In genomic region chr6:105091140-105091829, GRCh38 we compare ENCODE assay signal across 16 cellular contexts.
"Had no signal": no experiment of that assay in that cellular context is flagged by ENCODE, and none has a peak within 500 bp of the region (broad histone marks: within the 10 kb centered on the region; RNA-seq: fewer than 3 reads in every experiment).

No MANE protein-coding gene starts in this region.

- H3K27me3 ChIP-seq: colonic mucosa, right atrium auricular region, suprapubic skin had no signal

- H3K4me1 ChIP-seq: colonic mucosa, parathyroid adenoma, right atrium auricular region, suprapubic skin had no signal

- H3K27ac ChIP-seq: colonic mucosa, parathyroid adenoma, right atrium auricular region, suprapubic skin had no signal

- H3K36me3 ChIP-seq: colonic mucosa, right atrium auricular region, suprapubic skin had no signal

- H3K79me2 ChIP-seq: parathyroid adenoma had no signal

- H3K9ac ChIP-seq: parathyroid adenoma had no signal

- H3K9me3 ChIP-seq: colonic mucosa, right atrium auricular region, suprapubic skin had no signal

- H3K4me3 ChIP-seq: colonic mucosa, lung, right atrium auricular region, suprapubic skin had no signal

- H2AFZ ChIP-seq: parathyroid adenoma had no signal

- DNase-seq: activated CD4-positive, alpha-beta T cell treated with anti-CD3 and anti-CD28 coated beads, Interleukin-2, amount 10 ng/mL, durations not matched to agents 7 days and 5 days; activated CD8-positive, alpha-beta memory T cell treated with anti-CD3 and anti-CD28 coated beads, Interleukin-2, amount 50 U/mL, for 48 hours; activated naive CD8-positive, alpha-beta T cell treated with anti-CD3 and anti-CD28 coated beads for 36 hours; activated T-cell treated with anti-CD3 and anti-CD28 coated beads, Interleukin-2, amount 50 U/mL, for 72 hours; amygdala; central memory CD4-positive, alpha-beta T cell; colonic mucosa; glutamatergic neuron; hypothalamus; kidney glomerular epithelial cell; stimulated activated naive CD8-positive, alpha-beta T cell treated with anti-CD3 and anti-CD28 coated beads, Interleukin-15, Interleukin-2, amounts not matched to agents 100 U/mL and 50 U/mL, for 24 hours had no signal

- ATAC-seq: activated T-cell treated with anti-CD3 and anti-CD28 coated beads, Interleukin-2, amount 50 U/mL, for 72 hours; esophagus mucosa; stimulated activated naive CD8-positive, alpha-beta T cell treated with anti-CD3 and anti-CD28 coated beads, Interleukin-15, Interleukin-2, amounts not matched to agents 100 U/mL and 50 U/mL, for 24 hours had no signal
